Comparison of ENCODE assay signal across 16 cellular contexts in the genomic region with DNA sequence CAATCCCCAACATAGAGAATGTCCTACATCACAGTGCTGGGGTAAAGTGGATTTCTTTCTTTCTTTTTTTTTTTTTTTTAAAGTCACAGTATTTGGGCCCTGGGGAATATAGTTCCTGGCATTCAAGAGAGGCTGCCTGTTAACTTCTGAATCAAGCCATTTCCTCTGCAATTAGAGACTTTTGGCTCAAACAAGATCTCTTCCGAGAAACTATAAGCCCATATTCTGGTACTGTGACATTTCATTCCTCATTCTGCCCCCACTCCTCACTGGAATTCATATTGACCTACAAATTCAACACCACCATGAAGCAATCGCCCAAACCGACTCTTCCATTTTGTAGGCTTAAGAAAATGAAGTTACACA.
"Had no signal": no experiment of that assay in that cellular context is flagged by ENCODE, and none has a peak within 500 bp of the region (broad histone marks: within the 10 kb centered on the region; RNA-seq: fewer than 3 reads in every experiment).

No MANE protein-coding gene starts in this region.

- H3K9me3 ChIP-seq: neutrophil, upper lobe of left lung had no signal

- H3K27ac ChIP-seq: foreskin keratinocyte, neutrophil, upper lobe of left lung had no signal

- H3K4me3 ChIP-seq: upper lobe of left lung had no signal

- H3K4me1 ChIP-seq: foreskin keratinocyte, upper lobe of left lung had no signal

- H3K27me3 ChIP-seq: foreskin keratinocyte, neutrophil, upper lobe of left lung had no signal

- H3K36me3 ChIP-seq: neutrophil, upper lobe of left lung had no signal

- ATAC-seq: activated T-helper 17 cell treated with anti-CD3 and anti-CD28 coated beads, Interleukin-2, amount 50 U/mL, for 72 hours; foreskin keratinocyte; stimulated activated naive B cell treated with anti-CD40 and anti-IgM and Interleukin-4, amounts not matched to agents 10 μg/mL and 1 μg/mL and 100 μg/mL, for 72 hours had no signal

- DNase-seq: activated CD4-positive, alpha-beta T cell treated with anti-CD3 and anti-CD28 coated beads, Interleukin-2, amount 50 U/mL, for 1 hour; activated CD4-positive, CD25-positive, alpha-beta regulatory T cell; activated naive CD4-positive, alpha-beta T cell treated with anti-CD3 and anti-CD28 coated beads for 36 hours; activated T-cell treated with anti-CD3 and anti-CD28 coated beads for 4 hours; cerebellar nuclear complex; endodermal cell; erythroblast; foreskin keratinocyte; kidney glomerular epithelial cell; posterior cingulate gyrus; stimulated activated CD4-positive, alpha-beta T cell treated with anti-CD3 and anti-CD28 coated beads, Interleukin-2, amount 100 ng/mL, for 24 hours; stimulated activated naive B cell treated with anti-CD40 and anti-IgM and Interleukin-4, amounts not matched to agents 10 μg/mL and 1 μg/mL and 100 μg/mL, for 72 hours; T1000; upper lobe of left lung had no signal
